Comparison of ENCODE assay signal across 7 cellular contexts in genomic region chr19:14686411-14686810, GRCh38. TPM values are rescaled to one million over a fixed set of nuclear protein-coding genes. Genes with fewer than 3 reads are reported as not detected.
DNase-seq lines count a peak whose midpoint lies in the region; ATAC-seq, FAIRE-seq and TF ChIP-seq lines count a peak whose summit lies in the region.

No MANE protein-coding gene starts in this region.

- no peaks in the 10 kb centered on the region for H3K27me3 ChIP-seq in GM06990 (replicated peaks; ENCODE audit: control insufficient read depth, insufficient read depth, low read length)

- ATAC-seq in HG03439 (IDR thresholded peaks at IDR 0.05; ENCODE audit: unreplicated experiment) = no peak

- no peaks in the 10 kb centered on the region for H3K36me3 ChIP-seq in GM06990 (ENCODE audit: control insufficient read depth, insufficient read depth, low read length)

- peak; percentile 19 for TF ChIP-seq CTCF in GM06990 (IDR thresholded peaks at IDR 0.05; ENCODE audit: insufficient read depth, low read length, poor library complexity, severe bottlenecking)

- no peak overlapping the region for H3K4me3 ChIP-seq in GM06990 (replicated peaks; ENCODE audit: low read depth, low read length)

- FAIRE-seq in frontal cortex (lab: Jason Lieb, UNC) = no peak

- peak; percentile 17 for DNase-seq in GM06990 (ENCODE audit: extremely low read depth, insufficient read length)
- DNase-seq in M059J (ENCODE audit: low read depth) = peak; percentile 29
- peak; percentile 11 for DNase-seq in activated CD4-positive, alpha-beta T cell treated with anti-CD3 and anti-CD28 coated beads for 4 hours
- DNase-seq in left kidney (ENCODE audit: low read depth, low spot score) = peak; percentile 7
- DNase-seq in NK-92 (lab: John Stamatoyannopoulos, UW; ENCODE audit: unreplicated experiment) = no peak
- no peak for DNase-seq in frontal cortex (ENCODE audit: low spot score in 2 of 2)

RNA-seq across cellular contexts. Expression of gene ZNF333, which starts 3.4 kb away (rescaled TPM):
- 5.7 and 6.0 TPM in 2 replicates for total RNA-seq in M059J (2014; rRNA removed; shearing (Covaris generic))
- 33.4 TPM for total RNA-seq in frontal cortex

RNA-seq across cellular contexts. Expression of gene ADGRE3, which starts 11.8 kb away (rescaled TPM):
- not detected in 2 replicates for total RNA-seq in M059J (2014; rRNA removed; shearing (Covaris generic))
- total RNA-seq in frontal cortex = not detected

Comparison
In these comparisons a context has a peak if more than half of its experiments do, and no peak if none do; other contexts are left out.
1. DNase-seq: peak in GM06990 (single experiment), M059J (single experiment), activated CD4-positive, alpha-beta T cell treated with anti-CD3 and anti-CD28 coated beads for 4 hours (2 of 2) and left kidney (single experiment); none in NK-92 (single experiment) and frontal cortex (0 of 2).